Comparison of ENCODE assay signal across 15 cellular contexts in the genomic region with DNA sequence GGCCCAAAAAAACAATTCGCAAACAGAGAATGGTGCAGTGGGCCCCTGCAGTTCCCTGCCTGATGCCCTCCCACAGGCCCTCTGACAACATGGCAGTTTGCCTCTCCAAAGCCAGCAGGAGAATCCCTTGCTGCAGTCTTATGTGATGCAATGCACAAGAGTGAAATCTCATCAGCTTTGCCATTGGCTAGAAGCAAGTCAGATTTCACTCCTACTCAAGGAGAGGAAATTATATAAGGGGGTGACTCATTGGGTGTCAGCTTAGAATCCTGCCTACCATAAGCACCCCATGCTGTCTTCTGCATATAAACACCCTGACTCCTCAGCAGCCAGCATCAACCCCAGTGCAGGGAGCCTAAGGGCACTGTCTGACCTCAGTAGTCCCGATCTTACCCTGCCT.
DNase-seq lines count a peak whose midpoint lies in the region; ATAC-seq and TF ChIP-seq lines count a peak whose summit lies in the region.
"Had no signal": no experiment of that assay in that cellular context is flagged by ENCODE, and none has a peak within 500 bp of the region (broad histone marks: within the 10 kb centered on the region; RNA-seq: fewer than 3 reads in every experiment).

No MANE protein-coding gene starts in this region.

- no peak for ATAC-seq in heart right ventricle
- ATAC-seq: WTC11 had no signal

- H3K4me1 ChIP-seq in mesendoderm (ENCODE audit: control insufficient read depth, low read depth, low read length): no peaks in the 10 kb centered on the region
- peaks cover 0 to 9% (median 0%) of the 10 kb centered on the region in 9 donors for H3K4me1 ChIP-seq in heart right ventricle
- H3K4me1 ChIP-seq: Peyer's patch had no signal

- H3K4me3 ChIP-seq in MG63: no peak overlapping the region
- H3K4me3 ChIP-seq in mesendoderm (ENCODE audit: low read length): no peak overlapping the region
- no peak overlapping the region for H3K4me3 ChIP-seq in heart right ventricle
- H3K4me3 ChIP-seq: Peyer's patch had no signal

- H3K27me3 ChIP-seq in MG63 (no peaks in the 10 kb centered on the region), mesendoderm (ENCODE audit: insufficient read depth, low read length, poor library complexity) (no peaks in the 10 kb centered on the region), heart right ventricle (no peaks in the 10 kb centered on the region)
- H3K27me3 ChIP-seq: Peyer's patch had no signal

- H3K4ac ChIP-seq in mesendoderm (ENCODE audit: low read depth, low read length): no peak overlapping the region

- no peak overlapping the region for H4K8ac ChIP-seq in mesendoderm (ENCODE audit: low read depth, low read length)

- H3K79me2 ChIP-seq in mesendoderm (ENCODE audit: control insufficient read depth, insufficient read depth, low read length): no peaks in the 10 kb centered on the region

- TF ChIP-seq CTCF in heart right ventricle (IDR thresholded peaks at IDR 0.05): no peak
- TF ChIP-seq CTCF in GM13977 (IDR thresholded peaks at IDR 0.05; ENCODE audit: extremely low read depth, insufficient read depth, missing control alignments): no peak

- H2BK15ac ChIP-seq in mesendoderm (replicated peaks; ENCODE audit: low read depth): no peak overlapping the region

- H3K9me3 ChIP-seq in MG63 (no peaks in the 10 kb centered on the region), heart right ventricle (no peaks in the 10 kb centered on the region)
- H3K9me3 ChIP-seq: Peyer's patch had no signal

- no peak overlapping the region for H3K18ac ChIP-seq in mesendoderm (ENCODE audit: low read length)

- H3K36me3 ChIP-seq in MG63 (no peaks in the 10 kb centered on the region), mesendoderm (ENCODE audit: control insufficient read depth, insufficient read depth, low read length) (no peaks in the 10 kb centered on the region), heart right ventricle (no peaks in the 10 kb centered on the region)
- H3K36me3 ChIP-seq: Peyer's patch had no signal

- H3K79me1 ChIP-seq in mesendoderm (ENCODE audit: low read length): no peaks in the 10 kb centered on the region

- in situ Hi-C loops in GM13977 (cut with MboI; ENCODE audit: low pct_unique_long_range_greater_than_20kb, low sequenced_read_pairs, unreplicated experiment): no loop called here

- H4K5ac ChIP-seq in mesendoderm (ENCODE audit: low read length): no peak overlapping the region

- no peak overlapping the region for H2BK5ac ChIP-seq in mesendoderm (ENCODE audit: low read length)

- H2BK120ac ChIP-seq in mesendoderm (ENCODE audit: low read depth, low read length): no peak overlapping the region

- intact Hi-C loops in heart right ventricle (cut with DNase I): no loop called here

- no peak overlapping the region for H3K56ac ChIP-seq in mesendoderm (ENCODE audit: low read length)

- WGBS in mesendoderm (ENCODE audit: extremely low coverage, insufficient coverage, low lambda C conversion rate): no CpG with 5 or more reads among the region's 2 CpGs
- 93 to 94% methylated on average over 2 of the region's 2 CpGs for WGBS in heart right ventricle, 2 donors

- H3K4me2 ChIP-seq in mesendoderm (ENCODE audit: low read length): no peak overlapping the region

- H3K9ac ChIP-seq in mesendoderm (ENCODE audit: low read length): no peak overlapping the region

- DNase-seq in Daoy (ENCODE audit: low read depth) (peak; percentile 2), MG63 (peak; percentile 72), dermis blood vessel endothelial cell (peak; percentile 36), mesendoderm (peak; percentile 75), heart right ventricle (no peak), NCI-H748 (lab: John Stamatoyannopoulos, UW; ENCODE audit: unreplicated experiment) (no peak), GM13977 (ENCODE audit: low spot score) (no peak)
- DNase-seq in stimulated activated naive CD4-positive, alpha-beta T cell (lab: John Stamatoyannopoulos, UW): no peak
- DNase-seq: activated T-cell treated with anti-CD3 and anti-CD28 coated beads, Interleukin-2, amount 50 U/mL, for 1 hour; islet precursor cell; Karpas-422; naive B cell; NCI-H345; Peyer's patch had no signal

- H3K27ac ChIP-seq in mesendoderm (ENCODE audit: low read depth, low read length) (no peak overlapping the region), heart right ventricle (no peak overlapping the region)
- H3K27ac ChIP-seq: Peyer's patch had no signal

- no peak overlapping the region for H3K23ac ChIP-seq in mesendoderm (ENCODE audit: low read length)

- no peak overlapping the region for H2AK5ac ChIP-seq in mesendoderm (ENCODE audit: low read length)

Comparison
In these comparisons a context has a peak if more than half of its experiments do, and no peak if none do; other contexts are left out.
1. DNase-seq: peak in Daoy (single experiment), MG63 (single experiment), dermis blood vessel endothelial cell (single experiment) and mesendoderm (single experiment); none in stimulated activated naive CD4-positive, alpha-beta T cell (0 of 6), heart right ventricle (0 of 2), NCI-H748 (single experiment) and GM13977 (single experiment).